In the genomic region with DNA sequence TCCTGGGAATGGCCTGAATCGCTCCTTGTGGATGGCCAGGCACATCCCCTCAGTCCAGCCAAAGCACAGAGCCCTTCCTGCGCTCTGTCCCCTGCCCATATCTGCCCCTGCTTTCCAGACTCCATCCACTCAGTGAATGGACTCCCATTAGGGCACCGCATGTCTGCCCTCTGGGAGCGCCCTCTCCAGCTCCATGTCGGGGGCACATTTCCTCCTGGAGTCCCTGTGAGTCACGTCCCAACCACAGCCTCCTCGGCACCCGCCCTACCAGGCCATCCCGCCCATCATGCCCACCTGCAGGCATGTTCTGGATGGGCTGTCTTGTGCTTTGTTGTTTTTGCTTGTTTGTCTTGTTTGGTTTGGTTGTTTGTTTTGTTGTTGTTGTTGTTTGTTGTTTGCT, we compare ENCODE assay signal across 19 cellular contexts.
"Had no signal": no experiment of that assay in that cellular context is flagged by ENCODE, and none has a peak within 500 bp of the region (broad histone marks: within the 10 kb centered on the region; RNA-seq: fewer than 3 reads in every experiment).

No MANE protein-coding gene starts in this region.

- H3K4me1 ChIP-seq: adrenal gland, breast epithelium, Peyer's patch had no signal

- H3K27ac ChIP-seq: adrenal gland, breast epithelium, Peyer's patch had no signal

- H3K27me3 Mint-ChIP-seq: activated naive CD8-positive, alpha-beta T cell treated with anti-CD3 and anti-CD28 coated beads, Interleukin-2, amount 10 ng/mL, durations not matched to agents 7 days and 5 days had no signal

- H3K4me3 Mint-ChIP-seq: activated CD8-positive, alpha-beta T cell treated with anti-CD3 and anti-CD28 coated beads for 36 hours; activated naive CD8-positive, alpha-beta T cell treated with anti-CD3 and anti-CD28 coated beads, Interleukin-2, amount 10 ng/mL, durations not matched to agents 7 days and 5 days; T-helper 1 cell treated with Interleukin-12 subunit alpha and Interleukin-12 subunit beta and Interleukin-4 antibody, amounts not matched to agents 30 μg/mL and 1 μg/mL, for 36 hours had no signal

- H3K27me3 ChIP-seq: adrenal gland, breast epithelium, Peyer's patch had no signal

- H3K9me3 Mint-ChIP-seq: activated CD8-positive, alpha-beta T cell treated with anti-CD3 and anti-CD28 coated beads for 36 hours; activated naive CD8-positive, alpha-beta T cell treated with anti-CD3 and anti-CD28 coated beads, Interleukin-2, amount 10 ng/mL, durations not matched to agents 7 days and 5 days; T-helper 1 cell treated with Interleukin-12 subunit alpha and Interleukin-12 subunit beta and Interleukin-4 antibody, amounts not matched to agents 30 μg/mL and 1 μg/mL, for 36 hours had no signal

- H3K9me3 ChIP-seq: adrenal gland, breast epithelium, Peyer's patch had no signal

- DNase-seq: activated CD4-positive, alpha-beta T cell treated with anti-CD3 and anti-CD28 coated beads for 4 hours; activated CD8-positive, alpha-beta memory T cell treated with anti-CD3 and anti-CD28 coated beads, Interleukin-2, amount 50 U/mL, for 4 hours; activated CD8-positive, alpha-beta T cell treated with anti-CD3 and anti-CD28 coated beads for 36 hours; activated naive CD4-positive, alpha-beta T cell treated with anti-CD3 and anti-CD28 coated beads, Interleukin-2, amount 50 U/mL, for 16 hours; activated naive CD8-positive, alpha-beta T cell treated with anti-CD3 and anti-CD28 coated beads, Interleukin-2, amount 10 ng/mL, durations not matched to agents 7 days and 5 days; adrenal gland; anterior cingulate cortex; Karpas-422; MM.1S; NCI-H1092; NCI-H1417; NCI-H2029; NCI-H510A treated with DMSO at 0.1 percent for 48 hours; Peyer's patch; SHP77 treated with DMSO at 0.1 percent for 48 hours had no signal

- H3K36me3 ChIP-seq: adrenal gland, breast epithelium, Peyer's patch had no signal

- H3K36me3 Mint-ChIP-seq: activated naive CD8-positive, alpha-beta T cell treated with anti-CD3 and anti-CD28 coated beads, Interleukin-2, amount 10 ng/mL, durations not matched to agents 7 days and 5 days had no signal

- ATAC-seq: activated CD4-positive, CD25-positive, alpha-beta regulatory T cell treated with anti-CD3 and anti-CD28 coated beads, Interleukin-2, amount 50 U/mL, for 24 hours; activated CD8-positive, alpha-beta T cell treated with anti-CD3 and anti-CD28 coated beads for 36 hours; K562 had no signal

- H3K4me3 ChIP-seq: adrenal gland, breast epithelium, K562, Peyer's patch had no signal

- H3K27ac Mint-ChIP-seq: activated CD8-positive, alpha-beta T cell treated with anti-CD3 and anti-CD28 coated beads for 36 hours; activated naive CD8-positive, alpha-beta T cell treated with anti-CD3 and anti-CD28 coated beads, Interleukin-2, amount 10 ng/mL, durations not matched to agents 7 days and 5 days; T-helper 1 cell treated with Interleukin-12 subunit alpha and Interleukin-12 subunit beta and Interleukin-4 antibody, amounts not matched to agents 30 μg/mL and 1 μg/mL, for 36 hours had no signal
